Comparison of ENCODE assay signal across 8 cellular contexts in the genomic region with DNA sequence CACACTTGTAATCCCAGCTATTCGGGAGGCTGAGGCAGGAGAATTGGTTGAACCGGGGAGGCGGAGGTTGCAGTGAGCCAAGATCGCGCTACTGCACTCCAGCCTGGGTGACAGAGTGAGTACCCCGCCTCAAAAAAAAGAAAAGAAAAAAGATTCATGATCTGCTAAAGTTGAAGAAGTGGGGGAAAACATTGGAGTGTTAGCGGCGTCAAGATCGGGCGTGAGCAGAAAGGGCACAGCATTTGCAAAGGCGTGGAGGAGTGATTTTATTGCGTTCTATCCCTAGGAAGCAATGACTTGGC.
DNase-seq lines count a peak whose midpoint lies in the region; ATAC-seq and TF ChIP-seq lines count a peak whose summit lies in the region.

No MANE protein-coding gene starts in this region.

- peaks cover 0 to 23% (median 10%) of the 10 kb centered on the region in 3 donors for H3K36me3 ChIP-seq in tibial artery

- CTCF ChIA-PET in activated naive CD4-positive, alpha-beta T cell treated with anti-CD3 and anti-CD28 coated beads, Interleukin-2, amount 10 ng/mL, durations not matched to agents 7 days and 5 days (lab: Charles Lee), result interaction anchor here (0.6 to 8.9 kb wide), 20 partner anchors 8 to 224 kb away, joined by 3 to 142 read pairs (median 8); partner anchors contain the start of genes CARM1 and TMED1

- H3K27ac ChIP-seq in angular gyrus (ENCODE audit: low read depth, low read length) (peak overlapping the region; percentile 88), tibial artery (peak overlapping the region; percentile 58 to 59)

- no peaks in the 10 kb centered on the region for H3K27me3 Mint-ChIP-seq in activated naive CD4-positive, alpha-beta T cell treated with anti-CD3 and anti-CD28 coated beads, Interleukin-2, amount 10 ng/mL, durations not matched to agents 7 days and 5 days
- H3K27me3 Mint-ChIP-seq in memory B cell, result no peaks in the 10 kb centered on the region

- no peaks in the 10 kb centered on the region for H3K9me3 Mint-ChIP-seq in activated naive CD4-positive, alpha-beta T cell treated with anti-CD3 and anti-CD28 coated beads, Interleukin-2, amount 10 ng/mL, durations not matched to agents 7 days and 5 days
- H3K9me3 Mint-ChIP-seq in memory B cell, result no peaks in the 10 kb centered on the region

- peak overlapping the region; percentile 68 for H3K4me3 Mint-ChIP-seq in activated naive CD4-positive, alpha-beta T cell treated with anti-CD3 and anti-CD28 coated beads, Interleukin-2, amount 10 ng/mL, durations not matched to agents 7 days and 5 days
- peak overlapping the region; percentile 77 for H3K4me3 Mint-ChIP-seq in memory B cell

- peaks cover 43% of the 10 kb centered on the region for H3K4me1 Mint-ChIP-seq in activated naive CD4-positive, alpha-beta T cell treated with anti-CD3 and anti-CD28 coated beads, Interleukin-2, amount 10 ng/mL, durations not matched to agents 7 days and 5 days
- peaks cover 22% of the 10 kb centered on the region for H3K4me1 Mint-ChIP-seq in memory B cell

- TF ChIP-seq CTCF in tibial artery (IDR thresholded peaks at IDR 0.05), result no peak

- DNase-seq in activated naive CD4-positive, alpha-beta T cell treated with anti-CD3 and anti-CD28 coated beads, Interleukin-2, amount 10 ng/mL, durations not matched to agents 7 days and 5 days, result no peak
- DNase-seq in activated naive CD4-positive, alpha-beta T cell treated with Interleukin-2 at 50 U/mL for 16 hours, result no peak
- DNase-seq in memory B cell (ENCODE audit: low spot score in 2 of 2) (no peak), tibial artery (no peak), COLO668 (lab: John Stamatoyannopoulos, UW; ENCODE audit: unreplicated experiment) (no peak), NCI-H2081 treated with DMSO at 0.1 percent for 48 hours (lab: John Stamatoyannopoulos, UW) (no peak), inferior parietal cortex (ENCODE audit: extremely low spot score) (no peak)

- H3K36me3 Mint-ChIP-seq in activated naive CD4-positive, alpha-beta T cell treated with anti-CD3 and anti-CD28 coated beads, Interleukin-2, amount 10 ng/mL, durations not matched to agents 7 days and 5 days, result peaks cover 19% of the 10 kb centered on the region
- H3K36me3 Mint-ChIP-seq in memory B cell, result peaks cover 4% of the 10 kb centered on the region

- ATAC-seq in memory B cell (ENCODE audit: low read depth), result no peak

- intact Hi-C loops in tibial artery (cut with DNase I; ENCODE audit: low total_unique reads), result loop anchor here (2.0 kb wide), 1 partner anchor 148 kb away; no protein-coding TSS in a partner anchor

- no peaks in the 10 kb centered on the region for H3K27me3 ChIP-seq in tibial artery

- no peaks in the 10 kb centered on the region for H3K9me3 ChIP-seq in tibial artery

- peak overlapping the region in 1 of 2 donors; percentile 27 for H3K4me3 ChIP-seq in tibial artery

- H3K27ac Mint-ChIP-seq in activated naive CD4-positive, alpha-beta T cell treated with anti-CD3 and anti-CD28 coated beads, Interleukin-2, amount 10 ng/mL, durations not matched to agents 7 days and 5 days, result peak overlapping the region; percentile 78
- peak overlapping the region; percentile 81 for H3K27ac Mint-ChIP-seq in memory B cell

- H3K4me1 ChIP-seq in tibial artery, result peaks cover 0 to 35% (median 28%) of the 10 kb centered on the region in 4 donors
